In genomic region chr1:151164732-151165280, GRCh38 we compare ENCODE assay signal across 8 cellular contexts. TPM values are rescaled to one million over a fixed set of nuclear protein-coding genes. Genes with fewer than 3 reads are reported as not detected.
DNase-seq lines count a peak whose midpoint lies in the region; FAIRE-seq and TF ChIP-seq lines count a peak whose summit lies in the region.
"Had no signal": no experiment of that assay in that cellular context is flagged by ENCODE, and none has a peak within 500 bp of the region (broad histone marks: within the 10 kb centered on the region; RNA-seq: fewer than 3 reads in every experiment).

No MANE protein-coding gene starts in this region.

- peak overlapping the region; percentile 99 for H3K4me3 ChIP-seq in Jurkat, Clone E6-1 (ENCODE audit: low read length)
- peak overlapping the region; percentile 92 for H3K4me3 ChIP-seq in astrocyte of the spinal cord (ENCODE audit: low read depth, low read length)
- peak overlapping the region; percentile 54 for H3K4me3 ChIP-seq in kidney epithelial cell (ENCODE audit: low read depth, low read length)

- no peak for DNase-seq in Jurkat, Clone E6-1 (ENCODE audit: low read depth, low spot score)
- DNase-seq in astrocyte of the spinal cord (ENCODE audit: low read depth, low spot score) (no peak), kidney epithelial cell (ENCODE audit: low read depth) (no peak), NCI-H1092 treated with DMSO at 0.1 percent for 48 hours (lab: John Stamatoyannopoulos, UW) (no peak), urothelium cell line (ENCODE audit: low spot score) (no peak), middle frontal gyrus (ENCODE audit: extremely low spot score, low spot score) (no peak)

- TF ChIP-seq CTCF in astrocyte of the spinal cord (IDR thresholded peaks at IDR 0.05; ENCODE audit: low read depth, low read length) (no peak), kidney epithelial cell (IDR thresholded peaks at IDR 0.05; ENCODE audit: insufficient read depth, low read length, poor library complexity, severe bottlenecking) (no peak)

- H3K27me3 ChIP-seq in kidney epithelial cell (ENCODE audit: control insufficient read depth, insufficient read depth, low read length): no peaks in the 10 kb centered on the region

- H3K36me3 ChIP-seq in kidney epithelial cell (ENCODE audit: control insufficient read depth, insufficient read depth, low read length): peaks cover 1% of the 10 kb centered on the region

- no peak for FAIRE-seq in urothelium cell line (lab: Jason Lieb, UNC)

- in situ Hi-C loops in astrocyte of the spinal cord (cut with HindIII; ENCODE audit: low sequenced_read_pairs): no loop called here

- peak overlapping the region; percentile 94 for H3K27ac ChIP-seq in temporal lobe (ENCODE audit: low read depth, low read length)

RNA-seq across cellular contexts. Expression of gene LYSMD1, which starts 0.9 kb away (rescaled TPM):
- polyA plus RNA-seq in Jurkat, Clone E6-1 (2012; ENCODE audit: insufficient read depth, insufficient read length): 9.5 TPM
- 8.1 and 9.7 TPM in 2 replicates for total RNA-seq in kidney epithelial cell
- 13.5 TPM for total RNA-seq in temporal lobe

RNA-seq across cellular contexts. Expression of gene SCNM1, which starts 1.1 kb away (rescaled TPM):
- 79.8 TPM for polyA plus RNA-seq in Jurkat, Clone E6-1 (2012; ENCODE audit: insufficient read depth, insufficient read length)
- 52.6 and 60.1 TPM in 2 replicates for total RNA-seq in kidney epithelial cell
- total RNA-seq in temporal lobe: 10.8 TPM

RNA-seq across cellular contexts. Expression of gene TNFAIP8L2, which starts 8.4 kb away (rescaled TPM):
- not detected for polyA plus RNA-seq in Jurkat, Clone E6-1 (2012; ENCODE audit: insufficient read depth, insufficient read length)
- total RNA-seq in kidney epithelial cell (not detected in 2 replicates), temporal lobe (0.98 TPM)
- total RNA-seq: RPMI7951 had no signal

RNA-seq across cellular contexts. Expression of gene TMOD4, which starts 11.0 kb away (rescaled TPM):
- 4.8 TPM for polyA plus RNA-seq in Jurkat, Clone E6-1 (2012; ENCODE audit: insufficient read depth, insufficient read length)
- not detected in 2 replicates for total RNA-seq in kidney epithelial cell
- not detected for total RNA-seq in temporal lobe

RNA-seq across cellular contexts. Expression of gene SEMA6C, which starts 18.4 kb away (rescaled TPM):
- polyA plus RNA-seq in Jurkat, Clone E6-1 (2012; ENCODE audit: insufficient read depth, insufficient read length): 7.8 TPM
- total RNA-seq in kidney epithelial cell (6.9 and 9.9 TPM in 2 replicates), temporal lobe (24.8 TPM)
